Comparison of ENCODE assay signal across 1 cellular context in the genomic region with DNA sequence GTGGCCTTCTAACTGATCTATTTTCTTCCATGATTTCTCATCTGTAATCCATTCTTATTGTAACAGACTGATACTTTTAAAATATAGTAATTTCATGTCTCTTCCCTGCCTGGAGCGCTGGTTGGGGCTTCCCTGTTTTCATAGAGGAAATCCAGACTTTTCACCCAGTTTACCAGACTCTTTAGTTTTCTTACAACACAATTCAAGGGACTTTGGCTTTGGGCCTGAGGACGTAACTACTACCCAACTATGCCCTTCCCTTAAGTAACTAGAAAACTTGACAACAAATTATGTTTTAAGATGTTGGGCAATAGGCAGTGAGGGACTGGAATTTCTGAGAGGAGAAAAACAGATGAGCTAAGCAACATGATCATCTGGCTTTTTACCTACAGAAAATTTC.
TF ChIP-seq lines count a peak whose summit lies in the region.

No MANE protein-coding gene starts in this region.

TF ChIP-seq in GM23338, 12 proteins besides CTCF, POLR2A, EP300 and RAD21:
- TF ChIP-seq CREB1 (CRISPR knock-in tag; IDR thresholded peaks at IDR 0.05; ENCODE audit: low read depth) = no peak
- TF ChIP-seq ZNF331 (CRISPR knock-in tag; IDR thresholded peaks at IDR 0.05; ENCODE audit: low read depth) = no peak
- no peak for TF ChIP-seq EZH2 (IDR thresholded peaks at IDR 0.05; ENCODE audit: low read depth, unreplicated experiment)
- TF ChIP-seq NANOG (IDR thresholded peaks at IDR 0.05; ENCODE audit: borderline replicate concordance) = no peak
TF ChIP-seq in GM23338: peak in this region for 0.
